ENCODE assay signal across 2 cellular contexts in genomic region chr7:90211391-90212148, GRCh38.
A peak's percentile ranks its signal among the peaks of the same experiment; 100 is the strongest.
TF ChIP-seq lines count a peak whose summit lies in the region.

STEAP2 (plus strand) TSS chr7:90211740; CDS start chr7:90225083, 13,343 bp downstream.

TF ChIP-seq in HEK293, 187 proteins besides CTCF, POLR2A, EP300 and RAD21 (continues in another document):
- no peak for TF ChIP-seq PRDM4 (tag by site-specific recombination; IDR thresholded peaks at IDR 0.05)
- TF ChIP-seq ZNF585B (tag by site-specific recombination; IDR thresholded peaks at IDR 0.05): no peak
- peak; percentile 78 for TF ChIP-seq PATZ1 (tag by site-specific recombination; IDR thresholded peaks at IDR 0.05)
- TF ChIP-seq ZFHX2 (tag by site-specific recombination; conservative IDR thresholded peaks at IDR 0.05): peak; percentile 73
- peak; percentile 51; the same call in 1 of the 2 replicates for TF ChIP-seq ZNF843 (tag by site-specific recombination; IDR thresholded peaks at IDR 0.05)
- TF ChIP-seq ZBTB48 (tag by site-specific recombination; IDR thresholded peaks at IDR 0.05): peak; percentile 72; the same call in 1 of the 2 replicates
- peak; percentile 11; the same call in 1 of the 2 replicates for TF ChIP-seq ZNF121 (tag by site-specific recombination; IDR thresholded peaks at IDR 0.05)
- peak; percentile 58 for TF ChIP-seq ZSCAN30 (tag by site-specific recombination; IDR thresholded peaks at IDR 0.05)
- TF ChIP-seq ZNF426 (tag by site-specific recombination; IDR thresholded peaks at IDR 0.05): no peak
- no peak; the same call in 1 of the 2 replicates for TF ChIP-seq WT1 (tag by site-specific recombination; IDR thresholded peaks at IDR 0.05)
- TF ChIP-seq ZBTB10 (tag by site-specific recombination; IDR thresholded peaks at IDR 0.05): peak; percentile 44; the same call in 1 of the 2 replicates
- peak; percentile 66 for TF ChIP-seq KLF9 (tag by site-specific recombination; IDR thresholded peaks at IDR 0.05; ENCODE audit: low read depth)
- TF ChIP-seq SP7 (tag by site-specific recombination; IDR thresholded peaks at IDR 0.05): peak; percentile 66
- peak; percentile 99 for TF ChIP-seq ZNF341 (tag by site-specific recombination; IDR thresholded peaks at IDR 0.05; ENCODE audit: low read depth)
- TF ChIP-seq ZFP37 (tag by site-specific recombination; IDR thresholded peaks at IDR 0.05): peak; percentile 86
- peak; percentile 69 for TF ChIP-seq ZNF398 (tag by site-specific recombination; IDR thresholded peaks at IDR 0.05)

TF ChIP-seq in H1, 55 proteins besides CTCF, POLR2A, EP300 and RAD21 (continued from another document):
- TF ChIP-seq E2F6 (IDR thresholded peaks at IDR 0.05) (peak; percentile 45; the same call in 1 of the 2 replicates), CTBP2 (IDR thresholded peaks at IDR 0.05; ENCODE audit: borderline replicate concordance, insufficient read depth, insufficient read length, low read length) (peak; percentile 97), HDAC2 (IDR thresholded peaks at IDR 0.05; ENCODE audit: borderline replicate concordance in 1 of 2, low read depth in 2 of 2, low read length in 2 of 2) (peak; percentile 97 to 100), SIX5 (IDR thresholded peaks at IDR 0.05; ENCODE audit: low read depth, low read length) (no peak), RBBP5 (IDR thresholded peaks at IDR 0.05; ENCODE audit: borderline replicate concordance, low read depth, low read length) (peak; percentile 99), CHD7 (IDR thresholded peaks at IDR 0.05; ENCODE audit: insufficient replicate concordance, low read length) (peak; percentile 17), SP2 (IDR thresholded peaks at IDR 0.05; ENCODE audit: low read length) (no peak), MAX (IDR thresholded peaks at IDR 0.05) (peak; percentile 66), KDM1A (IDR thresholded peaks at IDR 0.05; ENCODE audit: borderline replicate concordance, low read length) (peak; percentile 50; the same call in 1 of the 2 replicates), TAF7 (optimal IDR thresholded peaks at IDR 0.05; ENCODE audit: borderline replicate concordance, low read depth, low read length) (peak; percentile 52), TAF1 (IDR thresholded peaks at IDR 0.05; ENCODE audit: low read depth, low read length) (peak; percentile 63; the same call in 1 of the 2 replicates), YY1 (IDR thresholded peaks at IDR 0.05; ENCODE audit: low read depth, low read length) (peak; percentile 71; the same call in 1 of the 2 replicates), FOSL1 (IDR thresholded peaks at IDR 0.05; ENCODE audit: insufficient read depth, low read depth, low read length) (0 out of 2 replicates have a peak, but pooled peaks have one; percentile 16), ASH2L (IDR thresholded peaks at IDR 0.05; ENCODE audit: low read length) (peak; percentile 100), RXRA (IDR thresholded peaks at IDR 0.05; ENCODE audit: insufficient read depth, low read depth, low read length) (no peak), JUND (IDR thresholded peaks at IDR 0.05; ENCODE audit: low read length) (no peak), NANOG (IDR thresholded peaks at IDR 0.05; ENCODE audit: insufficient read depth, low read depth, low read length, poor library complexity, severe bottlenecking) (peak; percentile 1), TCF12 (IDR thresholded peaks at IDR 0.05; ENCODE audit: low read depth, low read length) (0 out of 2 replicates have a peak, but pooled peaks have one; percentile 4), TEAD4 (IDR thresholded peaks at IDR 0.05; ENCODE audit: low read depth, low read length) (peak; percentile 79)
